Comparison of ENCODE assay signal across 8 cellular contexts in the genomic region with DNA sequence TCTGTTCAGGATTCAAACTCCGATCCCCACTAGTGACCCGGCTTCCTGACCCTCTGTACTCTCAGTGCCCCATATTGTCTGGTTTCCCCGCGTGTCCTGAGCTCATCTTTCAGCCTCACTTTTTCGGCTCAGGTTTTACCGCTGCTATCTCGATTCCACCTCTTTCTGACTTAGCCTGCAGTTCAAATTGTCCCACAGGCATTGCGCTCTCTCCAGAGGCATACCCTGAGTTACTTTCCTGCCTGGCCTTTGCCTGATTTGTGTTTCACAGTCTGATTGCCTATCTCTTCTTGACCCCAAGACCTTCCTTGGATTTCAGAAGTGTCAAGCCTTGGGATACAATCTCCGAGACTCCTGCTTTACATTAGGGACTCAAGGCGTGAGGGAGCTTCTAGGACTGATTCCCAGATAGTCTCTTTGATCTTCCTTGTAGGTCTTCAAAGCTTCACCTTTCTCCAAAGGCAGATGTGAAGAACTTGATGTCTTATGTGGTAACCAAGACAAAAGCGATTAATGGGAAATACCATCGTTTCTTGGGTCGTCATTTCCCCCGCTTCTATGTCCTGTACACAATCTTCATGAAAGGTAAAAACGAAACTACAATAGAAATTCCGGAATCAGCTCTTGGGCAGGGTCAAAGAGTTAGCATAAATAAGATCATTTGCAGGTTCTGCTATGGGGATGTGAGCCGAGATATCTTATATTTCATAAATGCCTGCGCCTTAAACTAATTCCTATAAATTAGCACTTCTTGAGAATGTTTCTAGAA. TPM values are rescaled to one million over a fixed set of nuclear protein-coding genes. Genes with fewer than 3 reads are reported as not detected.
DNase-seq lines count a peak whose midpoint lies in the region; ATAC-seq and TF ChIP-seq lines count a peak whose summit lies in the region.

No MANE protein-coding gene starts in this region.

- DNase-seq in heart left ventricle = no peak
- no peak for DNase-seq in left cardiac atrium
- DNase-seq in activated T-cell treated with anti-CD3 and anti-CD28 coated beads, Interleukin-2, amount 50 U/mL, for 72 hours = peak in 1 of 2 donors; percentile 21
- DNase-seq in stimulated activated effector memory CD8-positive, alpha-beta T cell treated with anti-CD3 and anti-CD28 coated beads, Interleukin-12 subunit alpha, Interleukin-12 subunit beta, amount 100 ng/mL, for 72 hours (ENCODE audit: low spot score in 2 of 2) = no peak
- no peak for DNase-seq in GM20000 (ENCODE audit: low spot score)
- no peak for DNase-seq in NCI-H1105 (lab: John Stamatoyannopoulos, UW)
- no peak for DNase-seq in OCI-M2 (lab: John Stamatoyannopoulos, UW; ENCODE audit: unreplicated experiment)

- peaks cover 0 to 29% (median 19%) of the 10 kb centered on the region in 12 donors for H3K4me1 ChIP-seq in heart left ventricle

- H3K27ac ChIP-seq in heart left ventricle = peak overlapping the region; percentile 87 to 100 (median 96)

- no peaks in the 10 kb centered on the region for H3K27me3 ChIP-seq in heart left ventricle

- peaks cover 11% of the 10 kb centered on the region in 2 donors for H3K36me3 Mint-ChIP-seq in activated T-cell treated with anti-CD3 and anti-CD28 coated beads, Interleukin-2, amount 50 U/mL, for 72 hours (ENCODE audit: insufficient read depth in 2 of 2)
- peaks cover 57% of the 10 kb centered on the region for H3K36me3 Mint-ChIP-seq in stimulated activated effector memory CD8-positive, alpha-beta T cell treated with anti-CD3 and anti-CD28 coated beads, Interleukin-12 subunit alpha, Interleukin-12 subunit beta, amount 100 ng/mL, for 72 hours

- H3K4me3 ChIP-seq in heart left ventricle (peak overlapping the region; percentile 58 to 93 (median 80)), iPS-11a (ENCODE audit: low read depth, low read length) (peak overlapping the region; percentile 78)

- no peaks in the 10 kb centered on the region for H3K27me3 Mint-ChIP-seq in activated T-cell treated with anti-CD3 and anti-CD28 coated beads, Interleukin-2, amount 50 U/mL, for 72 hours (ENCODE audit: low read depth)

- H3K4me3 Mint-ChIP-seq in activated T-cell treated with anti-CD3 and anti-CD28 coated beads, Interleukin-2, amount 50 U/mL, for 72 hours = peak overlapping the region; percentile 96 to 99
- H3K4me3 Mint-ChIP-seq in stimulated activated effector memory CD8-positive, alpha-beta T cell treated with anti-CD3 and anti-CD28 coated beads, Interleukin-12 subunit alpha, Interleukin-12 subunit beta, amount 100 ng/mL, for 72 hours = peak overlapping the region; percentile 90

- ATAC-seq in heart left ventricle (no peak), left cardiac atrium (no peak)
- no peak for ATAC-seq in activated T-cell treated with anti-CD3 and anti-CD28 coated beads, Interleukin-2, amount 50 U/mL, for 72 hours (replicated peaks in 1 of 2)
- no peak for ATAC-seq in stimulated activated effector memory CD8-positive, alpha-beta T cell treated with anti-CD3 and anti-CD28 coated beads, Interleukin-12 subunit alpha, Interleukin-12 subunit beta, amount 100 ng/mL, for 72 hours

- TF ChIP-seq POLR2A in heart left ventricle (IDR thresholded peaks at IDR 0.05) = no peak

- peak overlapping the region; percentile 94 for H3K27ac Mint-ChIP-seq in activated T-cell treated with anti-CD3 and anti-CD28 coated beads, Interleukin-2, amount 50 U/mL, for 72 hours
- peak overlapping the region; percentile 91 for H3K27ac Mint-ChIP-seq in stimulated activated effector memory CD8-positive, alpha-beta T cell treated with anti-CD3 and anti-CD28 coated beads, Interleukin-12 subunit alpha, Interleukin-12 subunit beta, amount 100 ng/mL, for 72 hours

- H3K9me3 ChIP-seq in heart left ventricle = no peaks in the 10 kb centered on the region

- intact Hi-C loops in heart left ventricle (cut with DNase I) = loop anchor here in 7 of 10 donors (1.0 to 10.0 kb wide), 10 partner anchors 22 to 296 kb away; a partner anchor contains a TSS
- intact Hi-C loops in left cardiac atrium (cut with DNase I) = no loop called here

- H3K9me3 Mint-ChIP-seq in activated T-cell treated with anti-CD3 and anti-CD28 coated beads, Interleukin-2, amount 50 U/mL, for 72 hours = no peaks in the 10 kb centered on the region
- no peaks in the 10 kb centered on the region for H3K9me3 Mint-ChIP-seq in stimulated activated effector memory CD8-positive, alpha-beta T cell treated with anti-CD3 and anti-CD28 coated beads, Interleukin-12 subunit alpha, Interleukin-12 subunit beta, amount 100 ng/mL, for 72 hours

- 31 to 33% (median 32%) methylated on average over 18 of the region's 18 CpGs for WGBS in heart left ventricle, 4 donors

- peaks cover 51% of the 10 kb centered on the region for H3K4me1 Mint-ChIP-seq in activated T-cell treated with anti-CD3 and anti-CD28 coated beads, Interleukin-2, amount 50 U/mL, for 72 hours (ENCODE audit: low read depth)
- H3K4me1 Mint-ChIP-seq in stimulated activated effector memory CD8-positive, alpha-beta T cell treated with anti-CD3 and anti-CD28 coated beads, Interleukin-12 subunit alpha, Interleukin-12 subunit beta, amount 100 ng/mL, for 72 hours = peaks cover 24% of the 10 kb centered on the region

- peaks cover 0 to 43% (median 36%) of the 10 kb centered on the region in 9 donors for H3K36me3 ChIP-seq in heart left ventricle

- TF ChIP-seq CTCF in heart left ventricle (IDR thresholded peaks at IDR 0.05) (no peak), GM20000 (IDR thresholded peaks at IDR 0.05; ENCODE audit: extremely low read depth, missing control alignments) (no peak)

RNA-seq across cellular contexts. Expression of a gene that starts 0.7 kb away (rescaled TPM):
- total RNA-seq in heart left ventricle (10 to 100 TPM; 13.6 to 34.4 (median 22.7) TPM), left cardiac atrium (10 to 100 TPM; 23.7 to 26.7 TPM)
- polyA plus RNA-seq in heart left ventricle = 10 to 100 TPM; 21.7 to 26.4 TPM
- total RNA-seq in activated T-cell treated with anti-CD3 and anti-CD28 coated beads, Interleukin-2, amount 50 U/mL, for 72 hours = 100 to 1,000 TPM; 120 to 129 TPM

RNA-seq across cellular contexts. Expression of a gene that starts 22.6 kb away (rescaled TPM):
- 10 to 100 TPM; 16.3 to 45.3 (median 22.0) TPM for total RNA-seq in heart left ventricle
- 10 to 100 TPM in 1 of 2 donors, 1 to 10 TPM in 1; 9.1 to 18.6 TPM for polyA plus RNA-seq in heart left ventricle
- total RNA-seq in left cardiac atrium = 10 to 100 TPM; 47.7 to 56.9 TPM
- 10 to 100 TPM; 44.8 to 54.5 TPM for total RNA-seq in activated T-cell treated with anti-CD3 and anti-CD28 coated beads, Interleukin-2, amount 50 U/mL, for 72 hours

RNA-seq across cellular contexts. Expression of a gene that starts 34.6 kb away (rescaled TPM):
- total RNA-seq in heart left ventricle (10 to 100 TPM; 12.8 to 25.7 (median 18.5) TPM), left cardiac atrium (10 to 100 TPM; 18.9 to 22.6 TPM)
- polyA plus RNA-seq in heart left ventricle = 10 to 100 TPM; 10.0 to 16.5 TPM
- total RNA-seq in activated T-cell treated with anti-CD3 and anti-CD28 coated beads, Interleukin-2, amount 50 U/mL, for 72 hours = 10 to 100 TPM; 30.6 to 33.4 TPM

Comparison
In these comparisons a context has a peak if more than half of its experiments do, and no peak if none do; other contexts are left out.
1. intact Hi-C loops: an anchor here in heart left ventricle (1.0 to 10.0 kb wide); none called in left cardiac atrium.